ENCODE assay signal across 8 cellular contexts in the genomic region with DNA sequence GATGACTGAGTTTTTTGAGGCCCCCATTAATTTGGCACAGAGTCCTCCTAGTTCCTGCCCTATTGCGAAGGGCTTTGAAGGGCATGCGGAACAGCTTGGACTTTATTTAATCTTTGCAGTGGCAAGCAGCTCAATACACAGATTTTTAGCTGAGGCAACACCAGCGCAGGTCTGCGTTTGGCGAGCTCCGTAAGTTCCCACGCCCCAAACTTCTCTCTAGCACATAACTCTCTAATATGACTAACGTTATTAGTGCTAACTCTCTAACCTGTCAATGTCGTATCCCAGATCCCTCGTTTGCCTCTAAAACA. TPM values are rescaled to one million over a fixed set of nuclear protein-coding genes. Genes with fewer than 3 reads are reported as not detected.
DNase-seq lines count a peak whose midpoint lies in the region; ATAC-seq and TF ChIP-seq lines count a peak whose summit lies in the region.

No MANE protein-coding gene starts in this region.

- no peak for TF ChIP-seq CTCF in HL-60 (IDR thresholded peaks at IDR 0.05; ENCODE audit: insufficient read depth, low read length)
- TF ChIP-seq CTCF in coronary artery (IDR thresholded peaks at IDR 0.05), result no peak
- TF ChIP-seq CTCF in natural killer cell (IDR thresholded peaks at IDR 0.05), result no peak

- H3K4me3 ChIP-seq in HL-60 (replicated peaks; ENCODE audit: insufficient read depth, low read length) (peak overlapping the region; percentile 96), coronary artery (peak overlapping the region; percentile 100)

- H3K27ac Mint-ChIP-seq in natural killer cell, result peak overlapping the region; percentile 70 to 89

- H3K27ac ChIP-seq in HL-60 (replicated peaks), result peak overlapping the region; percentile 64
- H3K27ac ChIP-seq in coronary artery, result peak overlapping the region in 1 of 2 donors; percentile 82
- no peak overlapping the region for H3K27ac ChIP-seq in caudate nucleus (ENCODE audit: low read depth, low read length)

- ATAC-seq in GM19397 (IDR thresholded peaks at IDR 0.05; ENCODE audit: unreplicated experiment), result peak; percentile 9
- peak in 1 of 3 donors; percentile 40 for ATAC-seq in natural killer cell
- no peak for ATAC-seq in GM19463 (IDR thresholded peaks at IDR 0.05; ENCODE audit: unreplicated experiment)

- no peaks in the 10 kb centered on the region for H3K9me3 Mint-ChIP-seq in natural killer cell

- peaks cover 33% of the 10 kb centered on the region in 2 donors for H3K4me1 Mint-ChIP-seq in natural killer cell

- H3K27me3 ChIP-seq in HL-60 (ENCODE audit: insufficient read depth, poor library complexity, severe bottlenecking), result no peaks in the 10 kb centered on the region

- H3K27me3 Mint-ChIP-seq in natural killer cell (ENCODE audit: low read depth in 2 of 2), result no peaks in the 10 kb centered on the region

- intact Hi-C loops in natural killer cell (cut with micrococcal nuclease), result loop anchor here (1.0 kb wide), 1 partner anchor 30 kb away; a partner anchor contains a TSS

- no peak for DNase-seq in HL-60 (ENCODE audit: low read depth in 1 of 2, low spot score in 1 of 2)
- DNase-seq in coronary artery (ENCODE audit: low spot score), result no peak
- no peak for DNase-seq in natural killer cell
- no peak for DNase-seq in caudate nucleus (lab: John Stamatoyannopoulos, UW)
- no peak for DNase-seq in NCI-H1092 (lab: John Stamatoyannopoulos, UW)
- DNase-seq in medulla oblongata (ENCODE audit: extremely low spot score), result no peak

- H3K4me3 Mint-ChIP-seq in natural killer cell, result peak overlapping the region; percentile 97

- no peaks in the 10 kb centered on the region for H3K36me3 Mint-ChIP-seq in natural killer cell

RNA-seq across cellular contexts. Expression of a gene that starts 0.4 kb away (rescaled TPM):
- total RNA-seq in natural killer cell, result 10 to 100 TPM; 14.5 to 17.0 (median 15.6) TPM

RNA-seq across cellular contexts. Expression of a gene that starts 30.0 kb away (rescaled TPM):
- 100 to 1,000 TPM; 127 to 145 (median 135) TPM for total RNA-seq in natural killer cell

RNA-seq across cellular contexts. Expression of a gene that starts 30.1 kb away (rescaled TPM):
- 10 to 100 TPM; 12.3 to 16.6 (median 14.2) TPM for total RNA-seq in natural killer cell
